Comparison of ENCODE assay signal across 18 cellular contexts in genomic region chr5:103283869-103284268, GRCh38. TPM values are rescaled to one million over a fixed set of nuclear protein-coding genes. Genes with fewer than 3 reads are reported as not detected.
DNase-seq lines count a peak whose midpoint lies in the region; ATAC-seq and TF ChIP-seq lines count a peak whose summit lies in the region.
"Had no signal": no experiment of that assay in that cellular context is flagged by ENCODE, and none has a peak within 500 bp of the region (broad histone marks: within the 10 kb centered on the region; RNA-seq: fewer than 3 reads in every experiment).

No MANE protein-coding gene starts in this region.

- H3K36me3 Mint-ChIP-seq in WTC11 (peaks cover 4% of the 10 kb centered on the region; the same call in 1 of the 2 replicates), neural progenitor cell (peaks cover 22% of the 10 kb centered on the region)
- H3K36me3 Mint-ChIP-seq: CD4-positive, alpha-beta memory T cell had no signal

- no peak overlapping the region for H3K4me3 Mint-ChIP-seq in WTC11
- no peak overlapping the region for H3K4me3 Mint-ChIP-seq in neural progenitor cell
- H3K4me3 Mint-ChIP-seq: CD4-positive, alpha-beta memory T cell had no signal

- H3K27ac Mint-ChIP-seq in WTC11 (no peak overlapping the region), neural progenitor cell (no peak overlapping the region)
- H3K27ac Mint-ChIP-seq: CD4-positive, alpha-beta memory T cell had no signal

- peaks cover 7% of the 10 kb centered on the region for H3F3A ChIP-seq in neural progenitor cell (ENCODE audit: low read depth)

- POLR2A ChIA-PET in WTC11 (lab: Charles Lee): no interaction called here

- TF ChIP-seq POLR2A in sigmoid colon (IDR thresholded peaks at IDR 0.05): no peak

- H3K4me1 ChIP-seq in cardiac muscle cell (ENCODE audit: low read depth) (peaks cover 22% of the 10 kb centered on the region), neural progenitor cell (peaks cover 9% of the 10 kb centered on the region), sigmoid colon (no peaks in the 10 kb centered on the region)

- TF ChIP-seq EP300 in sigmoid colon (IDR thresholded peaks at IDR 0.05): no peak

- no peaks in the 10 kb centered on the region for H3K27me3 Mint-ChIP-seq in WTC11 (ENCODE audit: low read depth)
- peaks cover 2% of the 10 kb centered on the region for H3K27me3 Mint-ChIP-seq in neural progenitor cell (ENCODE audit: insufficient read depth, low read depth)
- H3K27me3 Mint-ChIP-seq: CD4-positive, alpha-beta memory T cell had no signal

- H3K4me1 Mint-ChIP-seq in WTC11 (peaks cover 11% of the 10 kb centered on the region), neural progenitor cell (peaks cover 3% of the 10 kb centered on the region)
- H3K4me1 Mint-ChIP-seq: CD4-positive, alpha-beta memory T cell had no signal

- DNase-seq in cardiac muscle cell (ENCODE audit: low read depth in 1 of 2, low spot score in 1 of 2) (no peak), cardiac septum (ENCODE audit: low spot score) (no peak), WTC11 (ENCODE audit: low spot score) (no peak), neural progenitor cell (ENCODE audit: low spot score) (peak; percentile 6), sigmoid colon (no peak), kidney tubule cell (ENCODE audit: low spot score) (no peak), NCI-H345 (lab: John Stamatoyannopoulos, UW) (no peak)
- DNase-seq: 8988T; C1 segment of cervical spinal cord; Calu3; CD4-positive, alpha-beta memory T cell; COR-L47; DMS53; DMS79 treated with DMSO at 0.1 percent for 48 hours; GF-D8; GOT3; HCEC 1CT had no signal

- H3K27me3 ChIP-seq in cardiac muscle cell (no peaks in the 10 kb centered on the region), neural progenitor cell (no peaks in the 10 kb centered on the region), sigmoid colon (no peaks in the 10 kb centered on the region)

- peak overlapping the region; percentile 68 for H3K27ac ChIP-seq in cardiac muscle cell
- H3K27ac ChIP-seq in neural progenitor cell: peak overlapping the region; percentile 47
- H3K27ac ChIP-seq in sigmoid colon: no peak overlapping the region

- WGBS in sigmoid colon, 2 donors: 92 to 95% methylated on average over 3 of the region's 3 CpGs

- CTCF ChIA-PET in WTC11 (lab: Charles Lee): interaction anchor here (1.8 kb wide), 1 partner anchor 25 kb away, joined by 6 read pairs; the partner anchor contains the start of gene MACIR

- no peak overlapping the region for H3K4me2 ChIP-seq in neural progenitor cell

- intact Hi-C loops in cardiac septum (cut with DNase I): no loop called here
- intact Hi-C loops in sigmoid colon (cut with DNase I): no loop called here

- H3K9ac ChIP-seq in neural progenitor cell: no peak overlapping the region

- H3K9me3 ChIP-seq in cardiac muscle cell (ENCODE audit: low read depth) (no peaks in the 10 kb centered on the region), neural progenitor cell (ENCODE audit: low read depth) (no peaks in the 10 kb centered on the region), sigmoid colon (no peaks in the 10 kb centered on the region)

- H3K9me3 Mint-ChIP-seq in WTC11 (peaks cover 4% of the 10 kb centered on the region; the same call in 1 of the 2 replicates), neural progenitor cell (no peaks in the 10 kb centered on the region)
- H3K9me3 Mint-ChIP-seq: CD4-positive, alpha-beta memory T cell had no signal

- no peak overlapping the region for H3K4me3 ChIP-seq in cardiac muscle cell
- H3K4me3 ChIP-seq in neural progenitor cell: no peak overlapping the region
- no peak overlapping the region for H3K4me3 ChIP-seq in sigmoid colon

- H2AFZ ChIP-seq in neural progenitor cell (replicated peaks): no peak overlapping the region

- H3K36me3 ChIP-seq in cardiac muscle cell: no peaks in the 10 kb centered on the region
- H3K36me3 ChIP-seq in neural progenitor cell: no peaks in the 10 kb centered on the region
- no peaks in the 10 kb centered on the region for H3K36me3 ChIP-seq in sigmoid colon

- peak; percentile 66 for ATAC-seq in WTC11
- no peak for ATAC-seq in activated CD4-positive, CD25-positive, alpha-beta regulatory T cell treated with anti-CD3 and anti-CD28 coated beads, Interleukin-2, amount 50 U/mL, for 24 hours

- TF ChIP-seq CTCF in cardiac muscle cell (IDR thresholded peaks at IDR 0.05; ENCODE audit: low read depth, low read length) (no peak), WTC11 (IDR thresholded peaks at IDR 0.05) (no peak), neural progenitor cell (IDR thresholded peaks at IDR 0.05) (no peak), sigmoid colon (IDR thresholded peaks at IDR 0.05) (no peak)

- H3K79me2 ChIP-seq in neural progenitor cell (ENCODE audit: low read depth): no peaks in the 10 kb centered on the region

- H4K20me1 ChIP-seq in neural progenitor cell (ENCODE audit: low read depth): no peaks in the 10 kb centered on the region

TF ChIP-seq in WTC11, 78 proteins besides CTCF, POLR2A, EP300 and RAD21:
- TF ChIP-seq ZNF396 (CRISPR knock-in tag; IDR thresholded peaks at IDR 0.05; ENCODE audit: borderline replicate concordance): no peak
- TF ChIP-seq FOXK1 (CRISPR knock-in tag; IDR thresholded peaks at IDR 0.05): no peak
- no peak for TF ChIP-seq NR1H2 (CRISPR knock-in tag; IDR thresholded peaks at IDR 0.05)
- TF ChIP-seq, protein P1, sequence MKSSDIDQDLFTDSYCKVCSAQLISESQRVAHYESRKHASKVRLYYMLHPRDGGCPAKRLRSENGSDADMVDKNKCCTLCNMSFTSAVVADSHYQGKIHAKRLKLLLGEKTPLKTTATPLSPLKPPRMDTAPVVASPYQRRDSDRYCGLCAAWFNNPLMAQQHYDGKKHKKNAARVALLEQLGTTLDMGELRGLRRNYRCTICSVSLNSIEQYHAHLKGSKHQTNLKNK (CRISPR knock-in tag; IDR thresholded peaks at IDR 0.05): no peak
TF ChIP-seq in WTC11: peak in this region for 0.

RNA-seq across cellular contexts. Expression of gene MACIR, which starts 25.3 kb away (rescaled TPM):
- total RNA-seq in cardiac muscle cell: 11.6 and 12.5 TPM in 2 replicates
- 9.6 and 21.8 TPM in 2 replicates for polyA plus RNA-seq in cardiac muscle cell
- total RNA-seq in cardiac septum: 3.4 TPM
- total RNA-seq in WTC11 (2021): 12.4 to 13.8 TPM (median 13.1 TPM) in 3 replicates
- 22.5 and 26.3 TPM in 2 replicates for total RNA-seq in neural progenitor cell (ENCODE audit: low replicate concordance)
- total RNA-seq in sigmoid colon: 1 to 10 TPM; 2.6 to 9.3 (median 6.3) TPM
- 10 to 100 TPM; 34.2 to 74.9 (median 48.0) TPM for polyA plus RNA-seq in sigmoid colon

Comparison
In these comparisons a context has a peak if more than half of its experiments do, and no peak if none do; other contexts are left out.
1. H3K27ac ChIP-seq: peak in cardiac muscle cell (single experiment) and neural progenitor cell (single experiment); none in sigmoid colon (0 of 4).